Comparison of ENCODE assay signal across 8 cellular contexts in genomic region chr19:9793051-9793591, GRCh38. TPM values are rescaled to one million over a fixed set of nuclear protein-coding genes. Genes with fewer than 3 reads are reported as not detected.
DNase-seq lines count a peak whose midpoint lies in the region; ATAC-seq, FAIRE-seq and TF ChIP-seq lines count a peak whose summit lies in the region.

No MANE protein-coding gene starts in this region.

- no peaks in the 10 kb centered on the region for H3K9me3 Mint-ChIP-seq in CD4-positive, alpha-beta T cell
- peaks cover 0 to 5% (median 3%) of the 10 kb centered on the region in 3 donors for H3K9me3 Mint-ChIP-seq in IgD-negative memory B cell
- no peaks in the 10 kb centered on the region for H3K9me3 Mint-ChIP-seq in activated CD4-positive, alpha-beta memory T cell treated with anti-CD3 and anti-CD28 coated beads, Interleukin-2, amount 10 ng/mL, durations not matched to agents 7 days and 5 days

- TF ChIP-seq POLR2A in endothelial cell of umbilical vein (IDR thresholded peaks at IDR 0.05; ENCODE audit: low read depth, low read length), result no peak

- POLR2A ChIA-PET in CD4-positive, alpha-beta T cell (lab: Charles Lee), result interaction anchor here (0.8 to 1.8 kb wide), 7 partner anchors 16 to 210 kb away, joined by 3 to 11 read pairs (median 3); partner anchors contain the start of gene ZNF846
- POLR2A ChIA-PET in activated CD4-positive, alpha-beta memory T cell treated with anti-CD3 and anti-CD28 coated beads, Interleukin-2, amount 10 ng/mL, durations not matched to agents 7 days and 5 days (lab: Charles Lee), result interaction anchor here (1.1 to 2.1 kb wide), 3 partner anchors 25 to 42 kb away, joined by 3 to 10 read pairs (median 4); partner anchors contain the start of genes FBXL12, PIN1 and ZNF846
- POLR2A ChIA-PET in endothelial cell of umbilical vein (lab: Charles Lee), result no interaction called here

- peak overlapping the region; percentile 91 for H3K27ac ChIP-seq in CD4-positive, alpha-beta T cell (ENCODE audit: low read depth, low read length)
- H3K27ac ChIP-seq in endothelial cell of umbilical vein (ENCODE audit: insufficient read depth, low read depth, low read length), result no peak overlapping the region
- peak overlapping the region; percentile 94 to 95 for H3K27ac ChIP-seq in mucosa of rectum (ENCODE audit: low read depth in 2 of 2, low read length in 2 of 2)

- H3K27ac Mint-ChIP-seq in CD4-positive, alpha-beta T cell, result peak overlapping the region; percentile 89
- peak overlapping the region in 2 of 3 donors; percentile 74 to 91 for H3K27ac Mint-ChIP-seq in IgD-negative memory B cell
- H3K27ac Mint-ChIP-seq in activated CD4-positive, alpha-beta memory T cell treated with anti-CD3 and anti-CD28 coated beads, Interleukin-2, amount 10 ng/mL, durations not matched to agents 7 days and 5 days, result peak overlapping the region; percentile 69

- no peak for TF ChIP-seq CTCF in CD4-positive, alpha-beta T cell (IDR thresholded peaks at IDR 0.05)
- no peak for TF ChIP-seq CTCF in endothelial cell of umbilical vein (IDR thresholded peaks at IDR 0.05; ENCODE audit: extremely low read depth in 1 of 2, insufficient read depth in 1 of 2, low read depth in 1 of 2, low read length in 2 of 2)

- H3K4me3 Mint-ChIP-seq in CD4-positive, alpha-beta T cell, result peak overlapping the region; percentile 86
- peak overlapping the region; percentile 83 to 93 (median 92) for H3K4me3 Mint-ChIP-seq in IgD-negative memory B cell
- H3K4me3 Mint-ChIP-seq in activated CD4-positive, alpha-beta memory T cell treated with anti-CD3 and anti-CD28 coated beads, Interleukin-2, amount 10 ng/mL, durations not matched to agents 7 days and 5 days, result peak overlapping the region; percentile 79

- H3K36me3 ChIP-seq in endothelial cell of umbilical vein (ENCODE audit: control insufficient read depth in 2 of 2, extremely low read depth in 1 of 2, insufficient read depth in 2 of 2, low read length in 2 of 2) (no peaks in the 10 kb centered on the region), mucosa of rectum (ENCODE audit: control insufficient read depth in 2 of 2, insufficient read depth in 2 of 2, low read length in 2 of 2) (no peaks in the 10 kb centered on the region)

- H3K27me3 ChIP-seq in CD4-positive, alpha-beta T cell (ENCODE audit: control insufficient read depth, insufficient read depth, low read length), result no peaks in the 10 kb centered on the region
- H3K27me3 ChIP-seq in endothelial cell of umbilical vein (ENCODE audit: control insufficient read depth in 2 of 2, insufficient read depth in 2 of 2, low read length in 2 of 2) (no peaks in the 10 kb centered on the region), mucosa of rectum (ENCODE audit: control insufficient read depth in 2 of 2, insufficient read depth in 2 of 2, low read length in 2 of 2) (no peaks in the 10 kb centered on the region)

- peak overlapping the region; percentile 45 to 89 (median 72) for H3K4me3 ChIP-seq in endothelial cell of umbilical vein (replicated peaks in 1 of 3; ENCODE audit: insufficient read depth in 1 of 3, low read depth in 1 of 3, low read length in 3 of 3)
- H3K4me3 ChIP-seq in mucosa of rectum (ENCODE audit: low read length in 2 of 2), result peak overlapping the region; percentile 81 to 83

- CTCF ChIA-PET in CD4-positive, alpha-beta T cell (lab: Charles Lee), result interaction anchor here (1.7 kb wide), 1 partner anchor 167 kb away, joined by 5 read pairs; no protein-coding TSS in a partner anchor
- CTCF ChIA-PET in activated CD4-positive, alpha-beta memory T cell treated with anti-CD3 and anti-CD28 coated beads, Interleukin-2, amount 10 ng/mL, durations not matched to agents 7 days and 5 days (lab: Charles Lee), result interaction anchor here (1.2 kb wide), 1 partner anchor 168 kb away, joined by 3 read pairs; no protein-coding TSS in a partner anchor
- CTCF ChIA-PET in endothelial cell of umbilical vein (lab: Charles Lee), result interaction anchor here (0.7 to 1.3 kb wide), 4 partner anchors 10 to 588 kb away, joined by 3 to 5 read pairs (median 4); no protein-coding TSS in a partner anchor

- H3K9ac ChIP-seq in endothelial cell of umbilical vein (replicated peaks; ENCODE audit: extremely low read depth, insufficient read depth, low read length) (peak overlapping the region; percentile 43), mucosa of rectum (ENCODE audit: low read depth in 1 of 2, low read length in 2 of 2) (peak overlapping the region; percentile 75 to 88)

- dilution Hi-C loops in endothelial cell of umbilical vein (cut with MboI; ENCODE audit: extremely low pct_ligation_motif_present, low sequenced_read_pairs), result loop anchor here (10.0 kb wide), 1 partner anchor 168 kb away; the partner anchor contains the start of gene ZNF561

- BruUV-seq in endothelial cell of umbilical vein (replicated peaks; lab: Mats Ljungman, UMichigan), result TSS peak; percentile 54

- H3K4me2 ChIP-seq in endothelial cell of umbilical vein (ENCODE audit: insufficient read depth, low read length), result peak overlapping the region; percentile 57

- H3K36me3 Mint-ChIP-seq in CD4-positive, alpha-beta T cell (ENCODE audit: low read depth), result no peaks in the 10 kb centered on the region
- H3K36me3 Mint-ChIP-seq in IgD-negative memory B cell, result no peaks in the 10 kb centered on the region
- no peaks in the 10 kb centered on the region for H3K36me3 Mint-ChIP-seq in activated CD4-positive, alpha-beta memory T cell treated with anti-CD3 and anti-CD28 coated beads, Interleukin-2, amount 10 ng/mL, durations not matched to agents 7 days and 5 days (ENCODE audit: low read depth)

- ATAC-seq in CD4-positive, alpha-beta T cell (ENCODE audit: poor library complexity), result peak; percentile 13

- intact Hi-C loops in CD4-positive, alpha-beta T cell (cut with DNase I, micrococcal nuclease), result loop anchor here (2.0 to 10.0 kb wide), 4 partner anchors 358 to 958 kb away; partner anchors contain the start of genes ZNF266 (in 2 of the 2), MBD3L1 (in 1 of the 2), ZNF558 (in 1 of the 2) and ZNF559 (in 1 of the 2)
- intact Hi-C loops in endothelial cell of umbilical vein (cut with micrococcal nuclease), result loop anchor here (2.0 kb wide), 1 partner anchor 484 kb away; the partner anchor contains the start of gene ZNF699

- FAIRE-seq in endothelial cell of umbilical vein (lab: Jason Lieb, UNC) (peak; percentile 53), frontal cortex (lab: Jason Lieb, UNC) (no peak)

- no peaks in the 10 kb centered on the region for H3K79me2 ChIP-seq in endothelial cell of umbilical vein (ENCODE audit: control insufficient read depth, insufficient read depth, low read length)

- no peaks in the 10 kb centered on the region for H3K27me3 Mint-ChIP-seq in CD4-positive, alpha-beta T cell
- H3K27me3 Mint-ChIP-seq in IgD-negative memory B cell, result no peaks in the 10 kb centered on the region
- H3K27me3 Mint-ChIP-seq in activated CD4-positive, alpha-beta memory T cell treated with anti-CD3 and anti-CD28 coated beads, Interleukin-2, amount 10 ng/mL, durations not matched to agents 7 days and 5 days, result no peaks in the 10 kb centered on the region

- H2AFZ ChIP-seq in endothelial cell of umbilical vein (ENCODE audit: low read depth, low read length), result peak overlapping the region; percentile 99

- H3K4me1 ChIP-seq in endothelial cell of umbilical vein (ENCODE audit: control insufficient read depth, extremely low read depth, insufficient read depth, low read length) (no peaks in the 10 kb centered on the region), mucosa of rectum (ENCODE audit: control insufficient read depth in 2 of 2, insufficient read depth in 2 of 2, low read length in 2 of 2) (peaks cover 4% of the 10 kb centered on the region in 2 donors)

- H3K4me1 Mint-ChIP-seq in CD4-positive, alpha-beta T cell (ENCODE audit: low read depth), result peaks cover 32% of the 10 kb centered on the region
- peaks cover 12 to 19% (median 18%) of the 10 kb centered on the region in 3 donors for H3K4me1 Mint-ChIP-seq in IgD-negative memory B cell
- peaks cover 27% of the 10 kb centered on the region for H3K4me1 Mint-ChIP-seq in activated CD4-positive, alpha-beta memory T cell treated with anti-CD3 and anti-CD28 coated beads, Interleukin-2, amount 10 ng/mL, durations not matched to agents 7 days and 5 days

- H4K20me1 ChIP-seq in endothelial cell of umbilical vein (replicated peaks; ENCODE audit: control insufficient read depth, extremely low read depth, insufficient read depth, low read length), result no peaks in the 10 kb centered on the region

- H3K9me1 ChIP-seq in endothelial cell of umbilical vein (replicated peaks; ENCODE audit: control insufficient read depth, extremely low read depth, insufficient read depth, low read length), result no peaks in the 10 kb centered on the region

- H3K9me3 ChIP-seq in CD4-positive, alpha-beta T cell (ENCODE audit: control insufficient read depth, low read length), result no peaks in the 10 kb centered on the region
- H3K9me3 ChIP-seq in endothelial cell of umbilical vein (replicated peaks; ENCODE audit: control insufficient read depth, insufficient read depth, low read length), result no peaks in the 10 kb centered on the region
- peaks cover 0 to 1% of the 10 kb centered on the region in 2 donors for H3K9me3 ChIP-seq in mucosa of rectum (ENCODE audit: control insufficient read depth in 2 of 2, low read length in 2 of 2)

- DNase-seq in CD4-positive, alpha-beta T cell, result peak; percentile 38 to 66 (median 54)
- peak; percentile 67 for DNase-seq in activated CD4-positive, alpha-beta memory T cell treated with anti-CD3 and anti-CD28 coated beads, Interleukin-2, amount 10 ng/mL, durations not matched to agents 7 days and 5 days
- no peak for DNase-seq in endothelial cell of umbilical vein (ENCODE audit: low read depth, low spot score)
- peak; percentile 74 for DNase-seq in stimulated activated CD8-positive, alpha-beta memory T cell treated with anti-CD3 and anti-CD28 coated beads, Interleukin-4, amount 100 ng/mL, for 48 hours
- no peak for DNase-seq in OCI-M2 (lab: John Stamatoyannopoulos, UW; ENCODE audit: unreplicated experiment)
- no peak for DNase-seq in frontal cortex (ENCODE audit: low spot score in 2 of 2)

RNA-seq across cellular contexts. Expression of gene ZNF846, which starts 24.6 kb away (rescaled TPM):
- 1 to 10 TPM; 7.9 to 8.5 TPM for total RNA-seq in CD4-positive, alpha-beta T cell
- polyA plus RNA-seq in IgD-negative memory B cell, result 6.3 TPM
- total RNA-seq in activated CD4-positive, alpha-beta memory T cell treated with anti-CD3 and anti-CD28 coated beads, Interleukin-2, amount 10 ng/mL, durations not matched to agents 7 days and 5 days, result 1 to 10 TPM; 6.5 to 6.7 TPM
- 6.9 and 8.3 TPM in 2 replicates for total RNA-seq in endothelial cell of umbilical vein
- polyA plus RNA-seq in endothelial cell of umbilical vein, result 2.7 and 3.9 TPM in 2 replicates
- 3.7 and 4.4 TPM in 2 replicates for polyA plus RNA-seq in endothelial cell of umbilical vein (2011; cell fraction: cytosol; rRNA removed)
- 13.0 and 15.3 TPM in 2 replicates for polyA plus RNA-seq in endothelial cell of umbilical vein (2011; cell fraction: nucleus; rRNA removed)
- 5.3 and 6.9 TPM in 2 replicates for polyA plus RNA-seq in endothelial cell of umbilical vein (2012)
- 8.2 and 17.3 TPM in 2 replicates for polyA minus RNA-seq in endothelial cell of umbilical vein
- polyA minus RNA-seq in endothelial cell of umbilical vein (2011; cell fraction: cytosol; rRNA and poly(A)+ RNA removed), result not detected
- polyA minus RNA-seq in endothelial cell of umbilical vein (2011; cell fraction: nucleus; rRNA and poly(A)+ RNA removed), result 11.1 and 11.5 TPM in 2 replicates
- 17.1 TPM for total RNA-seq in frontal cortex

RNA-seq across cellular contexts. Expression of gene FBXL12, which starts 25.8 kb away (rescaled TPM):
- total RNA-seq in CD4-positive, alpha-beta T cell, result 10 to 100 TPM; 33.4 to 38.4 TPM
- polyA plus RNA-seq in IgD-negative memory B cell (10.4 TPM), endothelial cell of umbilical vein (33.3 and 47.5 TPM in 2 replicates)
- total RNA-seq in activated CD4-positive, alpha-beta memory T cell treated with anti-CD3 and anti-CD28 coated beads, Interleukin-2, amount 10 ng/mL, durations not matched to agents 7 days and 5 days, result 10 to 100 TPM; 18.3 to 20.6 TPM
- total RNA-seq in endothelial cell of umbilical vein (25.8 and 26.9 TPM in 2 replicates), frontal cortex (6.5 TPM)
- polyA plus RNA-seq in endothelial cell of umbilical vein (2011; cell fraction: cytosol; rRNA removed), result 22.7 and 30.7 TPM in 2 replicates
- polyA plus RNA-seq in endothelial cell of umbilical vein (2011; cell fraction: nucleus; rRNA removed), result 37.8 and 44.3 TPM in 2 replicates
- 16.0 and 20.6 TPM in 2 replicates for polyA plus RNA-seq in endothelial cell of umbilical vein (2012)
- 13.5 and 16.9 TPM in 2 replicates for polyA minus RNA-seq in endothelial cell of umbilical vein
- 8.6 TPM for polyA minus RNA-seq in endothelial cell of umbilical vein (2011; cell fraction: cytosol; rRNA and poly(A)+ RNA removed)
- 16.0 and 23.8 TPM in 2 replicates for polyA minus RNA-seq in endothelial cell of umbilical vein (2011; cell fraction: nucleus; rRNA and poly(A)+ RNA removed)

RNA-seq across cellular contexts. Expression of gene UBL5, which starts 34.6 kb away (rescaled TPM):
- 100 to 1,000 TPM; 163 to 165 TPM for total RNA-seq in CD4-positive, alpha-beta T cell
- polyA plus RNA-seq in IgD-negative memory B cell, result 592 TPM
- total RNA-seq in activated CD4-positive, alpha-beta memory T cell treated with anti-CD3 and anti-CD28 coated beads, Interleukin-2, amount 10 ng/mL, durations not matched to agents 7 days and 5 days, result 100 to 1,000 TPM; 339 to 372 TPM
- 351 and 364 TPM in 2 replicates for total RNA-seq in endothelial cell of umbilical vein
- polyA plus RNA-seq in endothelial cell of umbilical vein, result 839 and 1,226 TPM in 2 replicates
- 1,164 and 1,424 TPM in 2 replicates for polyA plus RNA-seq in endothelial cell of umbilical vein (2011; cell fraction: cytosol; rRNA removed)
- 366 and 439 TPM in 2 replicates for polyA plus RNA-seq in endothelial cell of umbilical vein (2011; cell fraction: nucleus; rRNA removed)
- polyA plus RNA-seq in endothelial cell of umbilical vein (2012), result 737 and 963 TPM in 2 replicates
- polyA minus RNA-seq in endothelial cell of umbilical vein, result 190 and 222 TPM in 2 replicates
- 69.3 TPM for polyA minus RNA-seq in endothelial cell of umbilical vein (2011; cell fraction: cytosol; rRNA and poly(A)+ RNA removed)
- polyA minus RNA-seq in endothelial cell of umbilical vein (2011; cell fraction: nucleus; rRNA and poly(A)+ RNA removed), result 23.9 and 25.1 TPM in 2 replicates
- 97.4 TPM for total RNA-seq in frontal cortex

RNA-seq across cellular contexts. Expression of gene PIN1, which starts 42.0 kb away (rescaled TPM):
- total RNA-seq in CD4-positive, alpha-beta T cell, result 10 to 100 TPM; 33.2 to 35.3 TPM
- polyA plus RNA-seq in IgD-negative memory B cell (77.4 TPM), endothelial cell of umbilical vein (115 and 129 TPM in 2 replicates)
- total RNA-seq in activated CD4-positive, alpha-beta memory T cell treated with anti-CD3 and anti-CD28 coated beads, Interleukin-2, amount 10 ng/mL, durations not matched to agents 7 days and 5 days, result 10 to 100 TPM; 96.0 to 97.0 TPM
- total RNA-seq in endothelial cell of umbilical vein (97.4 and 98.1 TPM in 2 replicates), frontal cortex (67.3 TPM)
- 80.4 and 106 TPM in 2 replicates for polyA plus RNA-seq in endothelial cell of umbilical vein (2011; cell fraction: cytosol; rRNA removed)
- 57.1 and 64.3 TPM in 2 replicates for polyA plus RNA-seq in endothelial cell of umbilical vein (2011; cell fraction: nucleus; rRNA removed)
- 56.8 and 68.7 TPM in 2 replicates for polyA plus RNA-seq in endothelial cell of umbilical vein (2012)
- polyA minus RNA-seq in endothelial cell of umbilical vein, result 22.2 and 28.5 TPM in 2 replicates
- 39.6 TPM for polyA minus RNA-seq in endothelial cell of umbilical vein (2011; cell fraction: cytosol; rRNA and poly(A)+ RNA removed)
- 11.3 and 16.6 TPM in 2 replicates for polyA minus RNA-seq in endothelial cell of umbilical vein (2011; cell fraction: nucleus; rRNA and poly(A)+ RNA removed)

Comparison
In these comparisons a context has a peak if more than half of its experiments do, and no peak if none do; other contexts are left out.
1. DNase-seq: peak in CD4-positive, alpha-beta T cell (10 of 10), activated CD4-positive, alpha-beta memory T cell treated with anti-CD3 and anti-CD28 coated beads, Interleukin-2, amount 10 ng/mL, durations not matched to agents 7 days and 5 days (single experiment) and stimulated activated CD8-positive, alpha-beta memory T cell treated with anti-CD3 and anti-CD28 coated beads, Interleukin-4, amount 100 ng/mL, for 48 hours (single experiment); none in endothelial cell of umbilical vein (single experiment), OCI-M2 (single experiment) and frontal cortex (0 of 2).
2. Peak in every context shown above with its lines, with median percentiles within 50 percentile points of each other: H3K27ac Mint-ChIP-seq and H3K4me3 Mint-ChIP-seq.